ENCODE assay signal across 19 cellular contexts in genomic region chr11:114928260-114928870, GRCh38.
DNase-seq lines count a peak whose midpoint lies in the region; ATAC-seq and TF ChIP-seq lines count a peak whose summit lies in the region.
"Had no signal": no experiment of that assay in that cellular context is flagged by ENCODE, and none has a peak within 500 bp of the region (broad histone marks: within the 10 kb centered on the region; RNA-seq: fewer than 3 reads in every experiment).

No MANE protein-coding gene starts in this region.

- H3K9me3 Mint-ChIP-seq in MCF 10A (ENCODE audit: unreplicated experiment): peaks cover 30% of the 10 kb centered on the region

- POLR2A ChIA-PET in MCF 10A (lab: Yijun Ruan, JAX): no interaction called here

- H3K27ac Mint-ChIP-seq in MCF 10A (ENCODE audit: low read depth, unreplicated experiment): no peak overlapping the region
- H3K27ac Mint-ChIP-seq: CD4-positive, alpha-beta T cell; HFFc6 had no signal

- no peak overlapping the region for H3K4me3 Mint-ChIP-seq in MCF 10A (ENCODE audit: unreplicated experiment)
- H3K4me3 Mint-ChIP-seq: CD4-positive, alpha-beta T cell; HFFc6 had no signal

- no peak for TF ChIP-seq POLR2A in GM18505 (IDR thresholded peaks at IDR 0.05; ENCODE audit: borderline replicate concordance, extremely low read depth, insufficient read depth, insufficient read length)

- ATAC-seq in GM18505 (IDR thresholded peaks at IDR 0.05; ENCODE audit: unreplicated experiment): no peak
- ATAC-seq in HG02852 (IDR thresholded peaks at IDR 0.05; ENCODE audit: unreplicated experiment): no peak
- ATAC-seq in HG03439 (IDR thresholded peaks at IDR 0.05; ENCODE audit: unreplicated experiment): no peak
- ATAC-seq: Right ventricle myocardium inferior had no signal

- TF ChIP-seq CTCF in MCF 10A (IDR thresholded peaks at IDR 0.05; ENCODE audit: unreplicated experiment): no peak

- H3K4me1 Mint-ChIP-seq in MCF 10A (ENCODE audit: insufficient read depth, unreplicated experiment): no peaks in the 10 kb centered on the region

- intact Hi-C loops in MCF 10A (cut with micrococcal nuclease): no loop called here

- CTCF ChIA-PET in MCF 10A (lab: Yijun Ruan, JAX): no interaction called here

- no TSS peak for BruUV-seq in MCF 10A (replicated peaks; lab: Mats Ljungman, UMichigan)

- H3K36me3 Mint-ChIP-seq in MCF 10A (ENCODE audit: insufficient read depth, unreplicated experiment): no peaks in the 10 kb centered on the region

- DNase-seq in D341Med (ENCODE audit: low spot score) (peak; percentile 53), NCI-H2171 (lab: John Stamatoyannopoulos, UW) (peak; percentile 44), cerebellar cortex (ENCODE audit: low spot score) (peak; percentile 98), middle frontal gyrus (ENCODE audit: extremely low spot score, low spot score) (peak; percentile 12), MCF 10A (ENCODE audit: unreplicated experiment) (no peak)
- DNase-seq: CD4-positive, alpha-beta T cell; GOT3; HFFc6; KBM-7; MG63; NCI-H2081; NCI-H345; NCI-H510A treated with DMSO at 0.1 percent for 48 hours; NCI-H748 treated with DMSO at 0.1 percent for 48 hours; PC-9 had no signal

- H3K27me3 Mint-ChIP-seq in MCF 10A (ENCODE audit: insufficient read depth, unreplicated experiment): peaks cover 13% of the 10 kb centered on the region
- H3K27me3 Mint-ChIP-seq: CD4-positive, alpha-beta T cell had no signal
